In the genomic region with DNA sequence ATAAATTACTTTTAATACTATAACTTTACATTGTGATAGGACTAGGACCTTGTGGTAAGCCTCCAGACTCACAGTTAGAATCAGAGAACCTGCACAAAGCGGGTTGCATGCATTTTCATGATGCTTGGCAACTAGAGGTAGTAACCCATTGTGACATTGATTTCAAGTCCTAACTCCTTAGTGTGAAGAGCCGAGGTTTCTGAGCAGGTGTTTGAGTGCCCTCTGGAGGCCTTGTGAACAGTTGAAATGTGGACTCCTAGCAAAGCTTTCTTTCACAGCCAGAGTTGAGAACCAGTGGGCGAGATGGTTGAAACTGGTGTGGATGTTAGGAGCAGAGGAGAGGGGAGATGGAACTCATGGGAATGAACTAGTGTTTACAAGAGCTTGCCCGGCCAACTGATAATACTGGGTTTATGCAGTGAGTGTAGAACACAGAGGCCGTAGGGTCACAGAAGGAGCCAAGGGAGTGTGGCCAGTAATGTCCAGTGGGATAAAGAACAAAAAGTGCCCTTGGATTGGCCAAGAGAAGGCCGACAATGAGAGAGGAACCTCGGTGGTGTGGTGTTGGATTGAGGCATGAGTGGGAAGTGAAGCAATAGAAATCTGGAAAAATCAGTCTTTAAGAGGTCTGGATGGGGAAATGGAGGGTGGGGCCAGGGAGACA, we compare ENCODE assay signal across 8 cellular contexts. TPM values are rescaled to one million over a fixed set of nuclear protein-coding genes. Genes with fewer than 3 reads are reported as not detected.
A peak's percentile ranks its signal among the peaks of the same experiment; 100 is the strongest.
DNase-seq lines count a peak whose midpoint lies in the region; ATAC-seq and TF ChIP-seq lines count a peak whose summit lies in the region.

No MANE protein-coding gene starts in this region.

- no peaks in the 10 kb centered on the region for H3K27me3 ChIP-seq in lung (ENCODE audit: control insufficient read depth, insufficient read depth)

- TF ChIP-seq CTCF in GM12875 (IDR thresholded peaks at IDR 0.05; ENCODE audit: borderline replicate concordance, insufficient read depth, low read depth, low read length) = peak; percentile 65
- TF ChIP-seq CTCF in WI38 (IDR thresholded peaks at IDR 0.05; ENCODE audit: low read depth, low read length) = peak; percentile 57
- peak; percentile 53 for TF ChIP-seq CTCF in lung (IDR thresholded peaks at IDR 0.05; ENCODE audit: control extremely low read depth, extremely low read depth)

- DNase-seq in ACHN (peak; percentile 83), NCI-H2196 (lab: John Stamatoyannopoulos, UW; ENCODE audit: unreplicated experiment) (peak; percentile 59), dermis blood vessel endothelial cell (peak; percentile 86), lung (ENCODE audit: low spot score) (peak; percentile 49), superior temporal gyrus (ENCODE audit: extremely low spot score) (peak; percentile 91)

- in situ Hi-C loops in ACHN (cut with HindIII; ENCODE audit: low pct_ligation_motif_present, low pct_unique_long_range_greater_than_20kb, low sequenced_read_pairs) = no loop called here

- no peak overlapping the region for H3K27ac ChIP-seq in lung (ENCODE audit: low read depth in 1 of 2, low read length in 1 of 2)

- H3K9me3 ChIP-seq in lung (ENCODE audit: control insufficient read depth in 2 of 2, insufficient read depth in 1 of 2, low read length in 1 of 2) = no peaks in the 10 kb centered on the region

- peaks cover 4 to 7% of the 10 kb centered on the region in 2 donors for H3K36me3 ChIP-seq in lung (ENCODE audit: control insufficient read depth in 2 of 2, insufficient read depth in 2 of 2, low read length in 2 of 2)

- no peak overlapping the region for H3K4me3 ChIP-seq in GM12875 (ENCODE audit: low read depth, low read length)
- no peak overlapping the region for H3K4me3 ChIP-seq in WI38 (ENCODE audit: low read depth, low read length)
- H3K4me3 ChIP-seq in lung = no peak overlapping the region

- H3K4me1 ChIP-seq in lung (ENCODE audit: control insufficient read depth in 2 of 2, insufficient read depth in 2 of 2, low read length in 2 of 2) = peaks cover 3 to 18% of the 10 kb centered on the region in 2 donors

- 45 to 51% methylated on average over 7 of the region's 7 CpGs for WGBS in lung, 2 donors

- ATAC-seq in lung (ENCODE audit: insufficient read depth, low FRiP score) = no peak
- ATAC-seq in GM21381 (IDR thresholded peaks at IDR 0.05; ENCODE audit: unreplicated experiment) = no peak

RNA-seq across cellular contexts. Expression of gene ZNF664, which starts 10.9 kb away (rescaled TPM):
- total RNA-seq in dermis blood vessel endothelial cell (51.1 and 68.9 TPM in 2 replicates), lung (100 to 1,000 TPM; 105 to 118 TPM)
- 10 to 100 TPM; 31.7 to 34.3 TPM for polyA plus RNA-seq in lung

RNA-seq across cellular contexts. Expression of gene CCDC92, which starts 11.3 kb away (rescaled TPM):
- total RNA-seq in dermis blood vessel endothelial cell (8.8 and 10.4 TPM in 2 replicates), lung (10 to 100 TPM; 17.7 to 43.9 TPM)
- 10 to 100 TPM; 25.8 to 55.5 TPM for polyA plus RNA-seq in lung
